Comparison of ENCODE assay signal across 16 cellular contexts in the genomic region with DNA sequence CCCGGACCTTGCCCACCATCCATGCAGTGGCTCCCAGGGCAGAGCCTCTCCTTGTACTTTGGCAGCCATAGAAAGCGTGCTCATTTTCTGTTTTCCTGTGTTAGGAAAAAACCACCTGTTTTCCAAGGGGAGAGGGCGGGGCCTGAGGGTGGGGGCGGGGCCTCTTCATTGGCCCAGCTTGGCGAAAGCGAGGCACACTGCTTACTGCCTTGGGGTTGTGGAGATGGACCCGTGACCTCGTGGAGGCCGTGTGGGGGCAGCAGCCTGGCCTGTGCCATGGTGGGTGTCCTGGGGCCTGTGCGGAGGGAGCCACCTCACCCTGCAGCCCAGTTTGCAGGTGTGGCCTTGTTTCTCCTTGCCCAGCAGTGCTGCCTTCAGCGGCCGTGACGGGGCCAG. TPM values are rescaled to one million over a fixed set of nuclear protein-coding genes. Genes with fewer than 3 reads are reported as not detected.
DNase-seq lines count a peak whose midpoint lies in the region; ATAC-seq, FAIRE-seq and TF ChIP-seq lines count a peak whose summit lies in the region.
"Had no signal": no experiment of that assay in that cellular context is flagged by ENCODE, and none has a peak within 500 bp of the region (broad histone marks: within the 10 kb centered on the region; RNA-seq: fewer than 3 reads in every experiment).

No MANE protein-coding gene starts in this region.

- H3K27ac ChIP-seq in A673 (ENCODE audit: low read depth, low read length, poor library complexity, severe bottlenecking) (no peak overlapping the region), endothelial cell of umbilical vein (ENCODE audit: insufficient read depth, low read depth, low read length) (no peak overlapping the region)

- H3K36me3 ChIP-seq in A673 (ENCODE audit: insufficient read depth, low read length, poor library complexity, severe bottlenecking): peaks cover 12% of the 10 kb centered on the region
- H3K36me3 ChIP-seq in endothelial cell of umbilical vein (ENCODE audit: control insufficient read depth in 2 of 2, extremely low read depth in 1 of 2, insufficient read depth in 2 of 2, low read length in 2 of 2): peaks cover 0 to 21% of the 10 kb centered on the region in 2 experiments

- ATAC-seq in GM18858 (IDR thresholded peaks at IDR 0.05; ENCODE audit: unreplicated experiment): no peak
- ATAC-seq in HG02840 (IDR thresholded peaks at IDR 0.05; ENCODE audit: low FRiP score, unreplicated experiment): no peak
- no peak for ATAC-seq in HG02798 (IDR thresholded peaks at IDR 0.05; ENCODE audit: poor library complexity, unreplicated experiment)

- FAIRE-seq in endothelial cell of umbilical vein (lab: Jason Lieb, UNC): no peak
- FAIRE-seq: GM12892 had no signal

- POLR2A ChIA-PET in A673 (lab: Charles Lee; ENCODE audit: low non-redundant PET): no interaction called here
- POLR2A ChIA-PET in endothelial cell of umbilical vein (lab: Charles Lee): no interaction called here

- peaks cover 14% of the 10 kb centered on the region for H3K4me1 ChIP-seq in A673 (ENCODE audit: insufficient read depth, low read length, poor library complexity, severe bottlenecking)
- H3K4me1 ChIP-seq in endothelial cell of umbilical vein (ENCODE audit: control insufficient read depth, extremely low read depth, insufficient read depth, low read length): peaks cover 30% of the 10 kb centered on the region

- TF ChIP-seq POLR2A in endothelial cell of umbilical vein (IDR thresholded peaks at IDR 0.05; ENCODE audit: low read depth, low read length): no peak

- intact Hi-C loops in A673 (cut with micrococcal nuclease; ENCODE audit: unreplicated experiment) (no loop called here), endothelial cell of umbilical vein (cut with micrococcal nuclease) (no loop called here)

- TSS peak; percentile 31 for BruUV-seq in A673 (replicated peaks; lab: Mats Ljungman, UMichigan)
- BruUV-seq in endothelial cell of umbilical vein (replicated peaks; lab: Mats Ljungman, UMichigan): TSS peak; percentile 26

- no peak overlapping the region for H2AFZ ChIP-seq in endothelial cell of umbilical vein (ENCODE audit: low read depth, low read length)

- H3K79me2 ChIP-seq in endothelial cell of umbilical vein (ENCODE audit: control insufficient read depth, insufficient read depth, low read length): peaks cover 4% of the 10 kb centered on the region

- DNase-seq in A673 (ENCODE audit: low spot score): no peak
- peak; percentile 78 for DNase-seq in COLO668 (lab: John Stamatoyannopoulos, UW; ENCODE audit: unreplicated experiment)
- DNase-seq in LNCaP clone FGC (ENCODE audit: low read depth): no peak
- DNase-seq in endothelial cell of umbilical vein (ENCODE audit: low read depth, low spot score): no peak
- DNase-seq: C1 segment of cervical spinal cord; DMS153; NCI-H1436; NCI-H2081 treated with DMSO at 0.1 percent for 48 hours; NK-92 treated with Interleukin-12 subunit alpha and Interleukin-12 subunit beta, amount 100 ng/mL, for 24 hours; OCI-M1; T-helper 1 cell had no signal

- CTCF ChIA-PET in A673 (lab: Charles Lee) (interaction anchor here (0.6 kb wide), 1 partner anchor 382 kb away, joined by 3 read pairs; no protein-coding TSS in a partner anchor), endothelial cell of umbilical vein (lab: Charles Lee) (interaction anchor here (0.5 kb wide), 1 partner anchor 12 kb away, joined by 3 read pairs; no protein-coding TSS in a partner anchor)

- no peaks in the 10 kb centered on the region for H3K9me1 ChIP-seq in endothelial cell of umbilical vein (replicated peaks; ENCODE audit: control insufficient read depth, extremely low read depth, insufficient read depth, low read length)

- dilution Hi-C loops in endothelial cell of umbilical vein (cut with MboI; ENCODE audit: extremely low pct_ligation_motif_present, low sequenced_read_pairs): no loop called here

- TF ChIP-seq CTCF in A673 (conservative IDR thresholded peaks at IDR 0.05; ENCODE audit: low read depth, low read length): no peak
- TF ChIP-seq CTCF in LNCaP clone FGC (IDR thresholded peaks at IDR 0.05; ENCODE audit: control insufficient read depth, extremely low read depth, insufficient read depth): no peak
- TF ChIP-seq CTCF in endothelial cell of umbilical vein (IDR thresholded peaks at IDR 0.05; ENCODE audit: extremely low read depth in 1 of 2, insufficient read depth in 1 of 2, low read depth in 1 of 2, low read length in 2 of 2): no peak

- H3K4me3 ChIP-seq in A673 (ENCODE audit: low read depth, low read length, poor library complexity, severe bottlenecking): no peak overlapping the region
- H3K4me3 ChIP-seq in LNCaP clone FGC (ENCODE audit: low read depth, low read length): peak overlapping the region; percentile 35
- no peak overlapping the region for H3K4me3 ChIP-seq in endothelial cell of umbilical vein (replicated peaks in 1 of 3; ENCODE audit: insufficient read depth in 1 of 3, low read depth in 1 of 3, low read length in 3 of 3)

- H4K20me1 ChIP-seq in endothelial cell of umbilical vein (replicated peaks; ENCODE audit: control insufficient read depth, extremely low read depth, insufficient read depth, low read length): no peaks in the 10 kb centered on the region

- H3K9ac ChIP-seq in endothelial cell of umbilical vein (replicated peaks; ENCODE audit: extremely low read depth, insufficient read depth, low read length): no peak overlapping the region

- no peaks in the 10 kb centered on the region for H3K27me3 ChIP-seq in A673 (replicated peaks; ENCODE audit: insufficient read depth, low read depth, low read length, poor library complexity)
- no peaks in the 10 kb centered on the region for H3K27me3 ChIP-seq in endothelial cell of umbilical vein (ENCODE audit: control insufficient read depth in 2 of 2, insufficient read depth in 2 of 2, low read length in 2 of 2)

- H3K4me2 ChIP-seq in endothelial cell of umbilical vein (ENCODE audit: insufficient read depth, low read length): no peak overlapping the region

- H3K9me3 ChIP-seq in A673 (ENCODE audit: low read depth, low read length, poor library complexity, severe bottlenecking) (no peaks in the 10 kb centered on the region), endothelial cell of umbilical vein (replicated peaks; ENCODE audit: control insufficient read depth, insufficient read depth, low read length) (no peaks in the 10 kb centered on the region)

TF ChIP-seq in endothelial cell of umbilical vein, 7 proteins besides CTCF, POLR2A, EP300 and RAD21 (continues in another document):
- TF ChIP-seq GATA2 (IDR thresholded peaks at IDR 0.05; ENCODE audit: insufficient read depth, insufficient read length, low read depth, low read length): no peak

RNA-seq across cellular contexts. Expression of gene TOR4A, which starts 4.4 kb away (rescaled TPM):
- total RNA-seq in A673 (2021): 0.82 and 1.4 TPM in 2 replicates
- 46.4 and 48.0 TPM in 2 replicates for total RNA-seq in endothelial cell of umbilical vein
- polyA plus RNA-seq in endothelial cell of umbilical vein: 32.4 and 45.7 TPM in 2 replicates
- 15.8 and 22.2 TPM in 2 replicates for polyA plus RNA-seq in endothelial cell of umbilical vein (2011; cell fraction: cytosol; rRNA removed)
- polyA plus RNA-seq in endothelial cell of umbilical vein (2011; cell fraction: nucleus; rRNA removed): 15.9 and 17.7 TPM in 2 replicates
- polyA plus RNA-seq in endothelial cell of umbilical vein (2012): 15.2 and 25.2 TPM in 2 replicates
- polyA minus RNA-seq in endothelial cell of umbilical vein: 17.2 and 24.1 TPM in 2 replicates
- 22.7 TPM for polyA minus RNA-seq in endothelial cell of umbilical vein (2011; cell fraction: cytosol; rRNA and poly(A)+ RNA removed)
- 10.6 and 19.4 TPM in 2 replicates for polyA minus RNA-seq in endothelial cell of umbilical vein (2011; cell fraction: nucleus; rRNA and poly(A)+ RNA removed)

RNA-seq across cellular contexts. Expression of gene NELFB, which starts 18.0 kb away (rescaled TPM):
- total RNA-seq in A673 (2021) (72.6 and 78.1 TPM in 2 replicates), endothelial cell of umbilical vein (70.2 and 76.1 TPM in 2 replicates)
- polyA plus RNA-seq in endothelial cell of umbilical vein: 61.8 and 62.3 TPM in 2 replicates
- 58.8 and 77.9 TPM in 2 replicates for polyA plus RNA-seq in endothelial cell of umbilical vein (2011; cell fraction: cytosol; rRNA removed)
- 68.2 and 70.6 TPM in 2 replicates for polyA plus RNA-seq in endothelial cell of umbilical vein (2011; cell fraction: nucleus; rRNA removed)
- 63.3 and 64.5 TPM in 2 replicates for polyA plus RNA-seq in endothelial cell of umbilical vein (2012)
- polyA minus RNA-seq in endothelial cell of umbilical vein: 33.7 and 42.3 TPM in 2 replicates
- polyA minus RNA-seq in endothelial cell of umbilical vein (2011; cell fraction: cytosol; rRNA and poly(A)+ RNA removed): 77.9 TPM
- polyA minus RNA-seq in endothelial cell of umbilical vein (2011; cell fraction: nucleus; rRNA and poly(A)+ RNA removed): 14.0 and 17.6 TPM in 2 replicates

RNA-seq across cellular contexts. Expression of gene STPG3, which starts 22.0 kb away (rescaled TPM):
- total RNA-seq in A673 (2021) (0.35 TPM in 1 of 2 replicates, not detected in the other), endothelial cell of umbilical vein (not detected in 2 replicates)
- polyA plus RNA-seq in endothelial cell of umbilical vein: not detected in 2 replicates
- not detected in 2 replicates for polyA plus RNA-seq in endothelial cell of umbilical vein (2011; cell fraction: cytosol; rRNA removed)
- not detected in 2 replicates for polyA plus RNA-seq in endothelial cell of umbilical vein (2011; cell fraction: nucleus; rRNA removed)
- polyA plus RNA-seq in endothelial cell of umbilical vein (2012): 0.31 TPM in 1 of 2 replicates, not detected in the other
- polyA minus RNA-seq in endothelial cell of umbilical vein: not detected in 2 replicates
- not detected for polyA minus RNA-seq in endothelial cell of umbilical vein (2011; cell fraction: cytosol; rRNA and poly(A)+ RNA removed)
- polyA minus RNA-seq in endothelial cell of umbilical vein (2011; cell fraction: nucleus; rRNA and poly(A)+ RNA removed): not detected in 2 replicates
- total RNA-seq: G401 had no signal

RNA-seq across cellular contexts. Expression of gene NRARP, which starts 29.0 kb away (rescaled TPM):
- total RNA-seq in A673 (2021): 7.4 and 8.9 TPM in 2 replicates
- 50.0 and 61.0 TPM in 2 replicates for total RNA-seq in endothelial cell of umbilical vein
- 54.0 and 72.9 TPM in 2 replicates for polyA plus RNA-seq in endothelial cell of umbilical vein
- polyA plus RNA-seq in endothelial cell of umbilical vein (2011; cell fraction: cytosol; rRNA removed): 30.9 and 40.4 TPM in 2 replicates
- 53.9 and 60.9 TPM in 2 replicates for polyA plus RNA-seq in endothelial cell of umbilical vein (2011; cell fraction: nucleus; rRNA removed)
- polyA plus RNA-seq in endothelial cell of umbilical vein (2012): 19.3 and 25.5 TPM in 2 replicates
- polyA minus RNA-seq in endothelial cell of umbilical vein: 16.6 and 27.9 TPM in 2 replicates
- polyA minus RNA-seq in endothelial cell of umbilical vein (2011; cell fraction: cytosol; rRNA and poly(A)+ RNA removed): 5.5 TPM
- 54.7 and 119 TPM in 2 replicates for polyA minus RNA-seq in endothelial cell of umbilical vein (2011; cell fraction: nucleus; rRNA and poly(A)+ RNA removed)

RNA-seq across cellular contexts. Expression of gene TUBB4B, which starts 32.0 kb away (rescaled TPM):
- total RNA-seq in A673 (2021): 645 and 714 TPM in 2 replicates
- 546 and 558 TPM in 2 replicates for total RNA-seq in endothelial cell of umbilical vein
- polyA plus RNA-seq in endothelial cell of umbilical vein: 418 and 439 TPM in 2 replicates
- polyA plus RNA-seq in endothelial cell of umbilical vein (2011; cell fraction: cytosol; rRNA removed): 440 and 482 TPM in 2 replicates
- 302 and 352 TPM in 2 replicates for polyA plus RNA-seq in endothelial cell of umbilical vein (2011; cell fraction: nucleus; rRNA removed)
- polyA plus RNA-seq in endothelial cell of umbilical vein (2012): 344 and 522 TPM in 2 replicates
- 231 and 299 TPM in 2 replicates for polyA minus RNA-seq in endothelial cell of umbilical vein
- 405 TPM for polyA minus RNA-seq in endothelial cell of umbilical vein (2011; cell fraction: cytosol; rRNA and poly(A)+ RNA removed)
- 104 and 126 TPM in 2 replicates for polyA minus RNA-seq in endothelial cell of umbilical vein (2011; cell fraction: nucleus; rRNA and poly(A)+ RNA removed)

Comparison
In these comparisons a context has a peak if more than half of its experiments do, and no peak if none do; other contexts are left out.
1. RNA of gene TOR4A, which starts 4.4 kb away (total RNA-seq): 46.4 to 48.0 TPM in endothelial cell of umbilical vein; 0.82 to 1.4 TPM in A673; every median in the first group is over 10 times any median in the second.